Comparison of ENCODE assay signal across 1 cellular context in the genomic region with DNA sequence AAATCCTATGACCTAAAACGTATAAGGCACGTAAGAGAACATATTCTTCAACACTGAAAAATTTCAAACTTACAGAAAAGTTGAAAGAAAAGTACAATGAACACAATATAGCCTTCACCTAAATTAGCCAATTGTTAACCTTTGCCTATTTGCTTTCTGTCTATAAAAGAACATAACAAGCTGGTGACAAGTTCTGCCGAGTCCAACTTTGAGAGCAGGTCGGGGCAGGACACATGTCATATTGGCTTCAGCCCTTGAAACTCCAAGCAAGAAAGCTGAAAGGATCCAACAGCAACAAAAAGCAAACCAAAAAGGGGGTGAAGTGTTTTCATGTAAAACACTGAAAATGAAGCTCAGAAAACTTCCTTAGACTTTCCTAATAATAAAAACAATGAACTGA.
TF ChIP-seq lines count a peak whose summit lies in the region.

No MANE protein-coding gene starts in this region.

TF ChIP-seq in K562, 482 proteins besides CTCF, POLR2A, EP300 and RAD21 (continued from another document):
- TF ChIP-seq, protein P1, sequence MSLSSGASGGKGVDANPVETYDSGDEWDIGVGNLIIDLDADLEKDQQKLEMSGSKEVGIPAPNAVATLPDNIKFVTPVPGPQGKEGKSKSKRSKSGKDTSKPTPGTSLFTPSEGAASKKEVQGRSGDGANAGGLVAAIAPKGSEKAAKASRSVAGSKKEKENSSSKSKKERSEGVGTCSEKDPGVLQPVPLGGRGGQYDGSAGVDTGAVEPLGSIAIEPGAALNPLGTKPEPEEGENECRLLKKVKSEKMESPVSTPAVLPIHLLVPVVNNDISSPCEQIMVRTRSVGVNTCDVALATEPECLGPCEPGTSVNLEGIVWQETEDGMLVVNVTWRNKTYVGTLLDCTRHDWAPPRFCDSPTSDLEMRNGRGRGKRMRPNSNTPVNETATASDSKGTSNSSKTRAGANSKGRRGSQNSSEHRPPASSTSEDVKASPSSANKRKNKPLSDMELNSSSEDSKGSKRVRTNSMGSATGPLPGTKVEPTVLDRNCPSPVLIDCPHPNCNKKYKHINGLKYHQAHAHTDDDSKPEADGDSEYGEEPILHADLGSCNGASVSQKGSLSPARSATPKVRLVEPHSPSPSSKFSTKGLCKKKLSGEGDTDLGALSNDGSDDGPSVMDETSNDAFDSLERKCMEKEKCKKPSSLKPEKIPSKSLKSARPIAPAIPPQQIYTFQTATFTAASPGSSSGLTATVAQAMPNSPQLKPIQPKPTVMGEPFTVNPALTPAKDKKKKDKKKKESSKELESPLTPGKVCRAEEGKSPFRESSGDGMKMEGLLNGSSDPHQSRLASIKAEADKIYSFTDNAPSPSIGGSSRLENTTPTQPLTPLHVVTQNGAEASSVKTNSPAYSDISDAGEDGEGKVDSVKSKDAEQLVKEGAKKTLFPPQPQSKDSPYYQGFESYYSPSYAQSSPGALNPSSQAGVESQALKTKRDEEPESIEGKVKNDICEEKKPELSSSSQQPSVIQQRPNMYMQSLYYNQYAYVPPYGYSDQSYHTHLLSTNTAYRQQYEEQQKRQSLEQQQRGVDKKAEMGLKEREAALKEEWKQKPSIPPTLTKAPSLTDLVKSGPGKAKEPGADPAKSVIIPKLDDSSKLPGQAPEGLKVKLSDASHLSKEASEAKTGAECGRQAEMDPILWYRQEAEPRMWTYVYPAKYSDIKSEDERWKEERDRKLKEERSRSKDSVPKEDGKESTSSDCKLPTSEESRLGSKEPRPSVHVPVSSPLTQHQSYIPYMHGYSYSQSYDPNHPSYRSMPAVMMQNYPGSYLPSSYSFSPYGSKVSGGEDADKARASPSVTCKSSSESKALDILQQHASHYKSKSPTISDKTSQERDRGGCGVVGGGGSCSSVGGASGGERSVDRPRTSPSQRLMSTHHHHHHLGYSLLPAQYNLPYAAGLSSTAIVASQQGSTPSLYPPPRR (CRISPR knock-in tag; IDR thresholded peaks at IDR 0.05; ENCODE audit: borderline replicate concordance) = no peak
- TF ChIP-seq TEAD1 (CRISPR knock-in tag; IDR thresholded peaks at IDR 0.05) (no peak), POLR2AphosphoS2 (IDR thresholded peaks at IDR 0.05; ENCODE audit: low read length) (no peak), KDM4B (IDR thresholded peaks at IDR 0.05; ENCODE audit: borderline replicate concordance in 2 of 2, low read depth in 1 of 2) (no peak), ZFP30 (CRISPR knock-in tag; IDR thresholded peaks at IDR 0.05; ENCODE audit: borderline replicate concordance) (no peak), SAFB (IDR thresholded peaks at IDR 0.05; ENCODE audit: borderline replicate concordance, low read depth, low read length) (no peak), MCM3 (IDR thresholded peaks at IDR 0.05) (no peak), ZNF507 (tag; conservative IDR thresholded peaks at IDR 0.05) (no peak), ZNF584 (CRISPR knock-in tag; IDR thresholded peaks at IDR 0.05; ENCODE audit: low read depth) (no peak), HCFC1 (IDR thresholded peaks at IDR 0.05; ENCODE audit: low read depth, low read length) (no peak)
- TF ChIP-seq, protein P2, sequence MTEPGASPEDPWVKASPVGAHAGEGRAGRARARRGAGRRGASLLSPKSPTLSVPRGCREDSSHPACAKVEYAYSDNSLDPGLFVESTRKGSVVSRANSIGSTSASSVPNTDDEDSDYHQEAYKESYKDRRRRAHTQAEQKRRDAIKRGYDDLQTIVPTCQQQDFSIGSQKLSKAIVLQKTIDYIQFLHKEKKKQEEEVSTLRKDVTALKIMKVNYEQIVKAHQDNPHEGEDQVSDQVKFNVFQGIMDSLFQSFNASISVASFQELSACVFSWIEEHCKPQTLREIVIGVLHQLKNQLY (CRISPR knock-in tag; conservative IDR thresholded peaks at IDR 0.05) = no peak
- TF ChIP-seq, protein P3, sequence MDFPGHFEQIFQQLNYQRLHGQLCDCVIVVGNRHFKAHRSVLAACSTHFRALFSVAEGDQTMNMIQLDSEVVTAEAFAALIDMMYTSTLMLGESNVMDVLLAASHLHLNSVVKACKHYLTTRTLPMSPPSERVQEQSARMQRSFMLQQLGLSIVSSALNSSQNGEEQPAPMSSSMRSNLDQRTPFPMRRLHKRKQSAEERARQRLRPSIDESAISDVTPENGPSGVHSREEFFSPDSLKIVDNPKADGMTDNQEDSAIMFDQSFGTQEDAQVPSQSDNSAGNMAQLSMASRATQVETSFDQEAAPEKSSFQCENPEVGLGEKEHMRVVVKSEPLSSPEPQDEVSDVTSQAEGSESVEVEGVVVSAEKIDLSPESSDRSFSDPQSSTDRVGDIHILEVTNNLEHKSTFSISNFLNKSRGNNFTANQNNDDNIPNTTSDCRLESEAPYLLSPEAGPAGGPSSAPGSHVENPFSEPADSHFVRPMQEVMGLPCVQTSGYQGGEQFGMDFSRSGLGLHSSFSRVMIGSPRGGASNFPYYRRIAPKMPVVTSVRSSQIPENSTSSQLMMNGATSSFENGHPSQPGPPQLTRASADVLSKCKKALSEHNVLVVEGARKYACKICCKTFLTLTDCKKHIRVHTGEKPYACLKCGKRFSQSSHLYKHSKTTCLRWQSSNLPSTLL (IDR thresholded peaks at IDR 0.05) = no peak
- TF ChIP-seq, protein P4, sequence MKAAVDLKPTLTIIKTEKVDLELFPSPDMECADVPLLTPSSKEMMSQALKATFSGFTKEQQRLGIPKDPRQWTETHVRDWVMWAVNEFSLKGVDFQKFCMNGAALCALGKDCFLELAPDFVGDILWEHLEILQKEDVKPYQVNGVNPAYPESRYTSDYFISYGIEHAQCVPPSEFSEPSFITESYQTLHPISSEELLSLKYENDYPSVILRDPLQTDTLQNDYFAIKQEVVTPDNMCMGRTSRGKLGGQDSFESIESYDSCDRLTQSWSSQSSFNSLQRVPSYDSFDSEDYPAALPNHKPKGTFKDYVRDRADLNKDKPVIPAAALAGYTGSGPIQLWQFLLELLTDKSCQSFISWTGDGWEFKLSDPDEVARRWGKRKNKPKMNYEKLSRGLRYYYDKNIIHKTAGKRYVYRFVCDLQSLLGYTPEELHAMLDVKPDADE (conservative IDR thresholded peaks at IDR 0.05; ENCODE audit: control insufficient read depth, low read depth, low read length) = no peak
- TF ChIP-seq, protein P5, sequence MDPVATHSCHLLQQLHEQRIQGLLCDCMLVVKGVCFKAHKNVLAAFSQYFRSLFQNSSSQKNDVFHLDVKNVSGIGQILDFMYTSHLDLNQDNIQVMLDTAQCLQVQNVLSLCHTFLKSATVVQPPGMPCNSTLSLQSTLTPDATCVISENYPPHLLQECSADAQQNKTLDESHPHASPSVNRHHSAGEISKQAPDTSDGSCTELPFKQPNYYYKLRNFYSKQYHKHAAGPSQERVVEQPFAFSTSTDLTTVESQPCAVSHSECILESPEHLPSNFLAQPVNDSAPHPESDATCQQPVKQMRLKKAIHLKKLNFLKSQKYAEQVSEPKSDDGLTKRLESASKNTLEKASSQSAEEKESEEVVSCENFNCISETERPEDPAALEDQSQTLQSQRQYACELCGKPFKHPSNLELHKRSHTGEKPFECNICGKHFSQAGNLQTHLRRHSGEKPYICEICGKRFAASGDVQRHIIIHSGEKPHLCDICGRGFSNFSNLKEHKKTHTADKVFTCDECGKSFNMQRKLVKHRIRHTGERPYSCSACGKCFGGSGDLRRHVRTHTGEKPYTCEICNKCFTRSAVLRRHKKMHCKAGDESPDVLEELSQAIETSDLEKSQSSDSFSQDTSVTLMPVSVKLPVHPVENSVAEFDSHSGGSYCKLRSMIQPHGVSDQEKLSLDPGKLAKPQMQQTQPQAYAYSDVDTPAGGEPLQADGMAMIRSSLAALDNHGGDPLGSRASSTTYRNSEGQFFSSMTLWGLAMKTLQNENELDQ (CRISPR knock-in tag; IDR thresholded peaks at IDR 0.05; ENCODE audit: borderline replicate concordance) = no peak
- TF ChIP-seq, protein P6, sequence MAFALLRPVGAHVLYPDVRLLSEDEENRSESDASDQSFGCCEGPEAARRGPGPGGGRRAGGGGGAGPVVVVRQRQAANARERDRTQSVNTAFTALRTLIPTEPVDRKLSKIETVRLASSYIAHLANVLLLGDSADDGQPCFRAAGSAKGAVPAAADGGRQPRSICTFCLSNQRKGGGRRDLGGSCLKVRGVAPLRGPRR (CRISPR knock-in tag; IDR thresholded peaks at IDR 0.05) = no peak
- TF ChIP-seq, protein P7, sequence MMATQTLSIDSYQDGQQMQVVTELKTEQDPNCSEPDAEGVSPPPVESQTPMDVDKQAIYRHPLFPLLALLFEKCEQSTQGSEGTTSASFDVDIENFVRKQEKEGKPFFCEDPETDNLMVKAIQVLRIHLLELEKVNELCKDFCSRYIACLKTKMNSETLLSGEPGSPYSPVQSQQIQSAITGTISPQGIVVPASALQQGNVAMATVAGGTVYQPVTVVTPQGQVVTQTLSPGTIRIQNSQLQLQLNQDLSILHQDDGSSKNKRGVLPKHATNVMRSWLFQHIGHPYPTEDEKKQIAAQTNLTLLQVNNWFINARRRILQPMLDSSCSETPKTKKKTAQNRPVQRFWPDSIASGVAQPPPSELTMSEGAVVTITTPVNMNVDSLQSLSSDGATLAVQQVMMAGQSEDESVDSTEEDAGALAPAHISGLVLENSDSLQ (IDR thresholded peaks at IDR 0.05) = no peak
